In genomic region chr6:32972353-32973143, GRCh38 we compare ENCODE assay signal across 1 cellular context.
TF ChIP-seq lines count a peak whose summit lies in the region.

No MANE protein-coding gene starts in this region.

TF ChIP-seq in K562, 482 proteins besides CTCF, POLR2A, EP300 and RAD21 (continued from another document and continues in another):
- no peak for TF ChIP-seq ZNF518B (CRISPR knock-in tag; IDR thresholded peaks at IDR 0.05)
- TF ChIP-seq TRIM25 (IDR thresholded peaks at IDR 0.05; ENCODE audit: borderline replicate concordance) = 0 out of 2 replicates have a peak, but pooled peaks have one; percentile 25
- peak; percentile 79; the same call in 1 of the 2 replicates for TF ChIP-seq NFATC3 (IDR thresholded peaks at IDR 0.05)
- TF ChIP-seq TAF15 (IDR thresholded peaks at IDR 0.05; ENCODE audit: low read depth, low read length) = 0 out of 2 replicates have a peak, but pooled peaks have one; percentile 20
- peak; percentile 13 for TF ChIP-seq USF1 (CRISPR knock-in tag; IDR thresholded peaks at IDR 0.05)
- TF ChIP-seq ZBTB5 (IDR thresholded peaks at IDR 0.05) = no peak
- 0 out of 2 replicates have a peak, but pooled peaks have one; percentile 53 for TF ChIP-seq SAFB (IDR thresholded peaks at IDR 0.05; ENCODE audit: borderline replicate concordance, low read depth, low read length)
- no peak for TF ChIP-seq ZSCAN29 (IDR thresholded peaks at IDR 0.05)
- peak; percentile 15 for TF ChIP-seq CHD7 (IDR thresholded peaks at IDR 0.05; ENCODE audit: low read depth, low read length)
- TF ChIP-seq FOXP1 (CRISPR knock-in tag; IDR thresholded peaks at IDR 0.05) = peak; percentile 94
- no peak for TF ChIP-seq SREBF1 (IDR thresholded peaks at IDR 0.05; ENCODE audit: borderline replicate concordance, low read depth, low read length)
- peak in 1 of 2 experiments; percentile 68 for TF ChIP-seq AFF1 (IDR thresholded peaks at IDR 0.05; ENCODE audit: low read depth in 1 of 2, partially characterized antibody in 2 of 2)
- peak; percentile 39; the same call in 1 of the 2 replicates for TF ChIP-seq NR2C2 (CRISPR knock-in tag; IDR thresholded peaks at IDR 0.05)
- no peak for TF ChIP-seq NR2C2 (tag; IDR thresholded peaks at IDR 0.05)
- no peak for TF ChIP-seq TCF7 (IDR thresholded peaks at IDR 0.05; ENCODE audit: borderline replicate concordance)
- TF ChIP-seq SRSF3 (IDR thresholded peaks at IDR 0.05; ENCODE audit: insufficient read depth, low read length) = peak; percentile 64
- TF ChIP-seq ZNF830 (CRISPR knock-in tag; IDR thresholded peaks at IDR 0.05) = peak; percentile 65; the same call in 1 of the 2 replicates
- TF ChIP-seq SMAD3 (CRISPR knock-in tag; conservative IDR thresholded peaks at IDR 0.05) = no peak; the same call in 1 of the 2 replicates
- TF ChIP-seq PCBP1 (IDR thresholded peaks at IDR 0.05; ENCODE audit: low read depth, low read length, poor library complexity, severe bottlenecking) = peak; percentile 57
- no peak; the same call in 1 of the 2 replicates for TF ChIP-seq SREBF2 (CRISPR knock-in tag; IDR thresholded peaks at IDR 0.05)
- TF ChIP-seq BRD9 (IDR thresholded peaks at IDR 0.05; ENCODE audit: low read depth, partially characterized antibody) = peak; percentile 97
- TF ChIP-seq LEF1 (IDR thresholded peaks at IDR 0.05) = 0 out of 2 replicates have a peak, but pooled peaks have one; percentile 32
- TF ChIP-seq POLR2AphosphoS2 (IDR thresholded peaks at IDR 0.05; ENCODE audit: low read length) = peak; percentile 25
- no peak for TF ChIP-seq MTA1 (IDR thresholded peaks at IDR 0.05; ENCODE audit: borderline replicate concordance)
- no peak for TF ChIP-seq NFE2 (IDR thresholded peaks at IDR 0.05; ENCODE audit: low read depth)
- peak; percentile 77 to 88 (median 85) for TF ChIP-seq YY1 (IDR thresholded peaks at IDR 0.05; ENCODE audit: borderline replicate concordance in 1 of 3, control insufficient read depth in 1 of 3, extremely low read depth in 1 of 3, insufficient read depth in 3 of 3, insufficient read length in 1 of 3, insufficient replicate concordance in 2 of 3, low read depth in 1 of 3, low read length in 2 of 3)
- peak; percentile 59 to 85; a peak in 3 of 4 replicates for TF ChIP-seq MLLT1 (IDR thresholded peaks at IDR 0.05)
- TF ChIP-seq CREB1 (IDR thresholded peaks at IDR 0.05) = peak; percentile 60
- TF ChIP-seq CREB1 (CRISPR knock-in tag; IDR thresholded peaks at IDR 0.05) = no peak
